Comparison of ENCODE assay signal across 13 cellular contexts in genomic region chr4:184170996-184171395, GRCh38. TPM values are rescaled to one million over a fixed set of nuclear protein-coding genes. Genes with fewer than 3 reads are reported as not detected.
A peak's percentile ranks its signal among the peaks of the same experiment; 100 is the strongest.
DNase-seq lines count a peak whose midpoint lies in the region; ATAC-seq, FAIRE-seq and TF ChIP-seq lines count a peak whose summit lies in the region.
"Had no signal": no experiment of that assay in that cellular context is flagged by ENCODE, and none has a peak within 500 bp of the region (broad histone marks: within the 10 kb centered on the region; RNA-seq: fewer than 3 reads in every experiment).

No MANE protein-coding gene starts in this region.

- ATAC-seq in activated naive CD8-positive, alpha-beta T cell treated with anti-CD3 and anti-CD28 coated beads, Interleukin-2, amount 50 U/mL, for 24 hours = peak; percentile 22
- no peak for ATAC-seq in GM21526 (IDR thresholded peaks at IDR 0.05; ENCODE audit: low FRiP score, unreplicated experiment)
- ATAC-seq in left colon = no peak
- ATAC-seq: left ventricle myocardium superior had no signal

- peak; percentile 92 for FAIRE-seq in urothelium cell line (lab: Jason Lieb, UNC)

- DNase-seq in activated naive CD8-positive, alpha-beta T cell treated with anti-CD3 and anti-CD28 coated beads, Interleukin-2, amount 50 U/mL, for 24 hours = no peak
- DNase-seq in activated naive CD8-positive, alpha-beta T cell treated with anti-CD3 and anti-CD28 coated beads for 36 hours = no peak
- DNase-seq in NCI-H524 (lab: John Stamatoyannopoulos, UW) (peak; percentile 58 to 85), epithelial cell of esophagus (ENCODE audit: low read depth) (peak; percentile 31), urothelium cell line (ENCODE audit: low spot score) (peak; percentile 72), thyroid gland (no peak), left colon (no peak)
- DNase-seq: left ventricle myocardium superior, NCI-H2227 treated with DMSO at 0.1 percent for 48 hours had no signal

- H3K27ac Mint-ChIP-seq in activated naive CD8-positive, alpha-beta T cell treated with anti-CD3 and anti-CD28 coated beads, Interleukin-2, amount 50 U/mL, for 24 hours = no peak overlapping the region
- H3K27ac Mint-ChIP-seq in activated naive CD8-positive, alpha-beta T cell treated with anti-CD3 and anti-CD28 coated beads for 36 hours = no peak overlapping the region
- H3K27ac Mint-ChIP-seq: activated CD8-positive, alpha-beta T cell treated with anti-CD3 and anti-CD28 coated beads for 36 hours; B cell had no signal

- H3K4me3 ChIP-seq in epithelial cell of esophagus (ENCODE audit: low read length) (no peak overlapping the region), thyroid gland (replicated peaks in 1 of 3) (no peak overlapping the region)
- H3K4me3 ChIP-seq: thoracic aorta had no signal

- no peaks in the 10 kb centered on the region for H3K36me3 ChIP-seq in thyroid gland
- H3K36me3 ChIP-seq: thoracic aorta had no signal

- TF ChIP-seq CTCF in epithelial cell of esophagus (IDR thresholded peaks at IDR 0.05; ENCODE audit: insufficient read depth, low read depth, low read length, missing control alignments) (no peak), thyroid gland (IDR thresholded peaks at IDR 0.05) (no peak)

- WGBS in thyroid gland, 2 donors = 44 to 63% methylated on average over 1 of the region's 1 CpG

- H3K9me3 Mint-ChIP-seq in activated naive CD8-positive, alpha-beta T cell treated with anti-CD3 and anti-CD28 coated beads, Interleukin-2, amount 50 U/mL, for 24 hours = no peaks in the 10 kb centered on the region
- no peaks in the 10 kb centered on the region for H3K9me3 Mint-ChIP-seq in activated naive CD8-positive, alpha-beta T cell treated with anti-CD3 and anti-CD28 coated beads for 36 hours
- H3K9me3 Mint-ChIP-seq: activated CD8-positive, alpha-beta T cell treated with anti-CD3 and anti-CD28 coated beads for 36 hours had no signal

- H3K27me3 ChIP-seq in thyroid gland = no peaks in the 10 kb centered on the region

- TF ChIP-seq POLR2A in thyroid gland (IDR thresholded peaks at IDR 0.05) = no peak

- intact Hi-C loops in thyroid gland (cut with DNase I) (no loop called here), left colon (cut with DNase I, micrococcal nuclease) (no loop called here)

- peaks cover 45% of the 10 kb centered on the region for H3K27me3 Mint-ChIP-seq in activated naive CD8-positive, alpha-beta T cell treated with anti-CD3 and anti-CD28 coated beads, Interleukin-2, amount 50 U/mL, for 24 hours
- H3K27me3 Mint-ChIP-seq in activated naive CD8-positive, alpha-beta T cell treated with anti-CD3 and anti-CD28 coated beads for 36 hours = peaks cover 65% of the 10 kb centered on the region

- H3K4me1 Mint-ChIP-seq in activated naive CD8-positive, alpha-beta T cell treated with anti-CD3 and anti-CD28 coated beads, Interleukin-2, amount 50 U/mL, for 24 hours = peaks cover 10% of the 10 kb centered on the region
- peaks cover 2% of the 10 kb centered on the region for H3K4me1 Mint-ChIP-seq in activated naive CD8-positive, alpha-beta T cell treated with anti-CD3 and anti-CD28 coated beads for 36 hours

- peaks cover 0 to 8% of the 10 kb centered on the region in 2 donors for H3K4me1 ChIP-seq in thyroid gland

- H3K4me3 Mint-ChIP-seq in activated naive CD8-positive, alpha-beta T cell treated with anti-CD3 and anti-CD28 coated beads, Interleukin-2, amount 50 U/mL, for 24 hours = no peak overlapping the region
- no peak overlapping the region for H3K4me3 Mint-ChIP-seq in activated naive CD8-positive, alpha-beta T cell treated with anti-CD3 and anti-CD28 coated beads for 36 hours
- H3K4me3 Mint-ChIP-seq: activated CD8-positive, alpha-beta T cell treated with anti-CD3 and anti-CD28 coated beads for 36 hours; B cell had no signal

- H3K27ac ChIP-seq in thyroid gland = no peak overlapping the region
- H3K27ac ChIP-seq: thoracic aorta had no signal

- H3K9me3 ChIP-seq in thyroid gland = no peaks in the 10 kb centered on the region
- H3K9me3 ChIP-seq: thoracic aorta had no signal

- H3K36me3 Mint-ChIP-seq in activated naive CD8-positive, alpha-beta T cell treated with anti-CD3 and anti-CD28 coated beads, Interleukin-2, amount 50 U/mL, for 24 hours (ENCODE audit: low read depth) = no peaks in the 10 kb centered on the region
- no peaks in the 10 kb centered on the region for H3K36me3 Mint-ChIP-seq in activated naive CD8-positive, alpha-beta T cell treated with anti-CD3 and anti-CD28 coated beads for 36 hours

RNA-seq across cellular contexts. Expression of gene ENPP6, which starts 46.7 kb away (rescaled TPM):
- total RNA-seq in activated naive CD8-positive, alpha-beta T cell treated with anti-CD3 and anti-CD28 coated beads for 36 hours = under 1 TPM; 0.26 to 0.45 TPM
- under 1 TPM in 1 of 4 donors, not detected in 3; 0.45 TPM for total RNA-seq in thyroid gland
- total RNA-seq in left colon = 1 to 10 TPM in 1 of 2 donors, under 1 TPM in 1; 0.24 to 1.5 TPM
- total RNA-seq: B cell, left ventricle myocardium superior had no signal

Comparison
In these comparisons a context has a peak if more than half of its experiments do, and no peak if none do; other contexts are left out.
1. DNase-seq: peak in NCI-H524 (2 of 2), epithelial cell of esophagus (single experiment) and urothelium cell line (single experiment); none in activated naive CD8-positive, alpha-beta T cell treated with anti-CD3 and anti-CD28 coated beads, Interleukin-2, amount 50 U/mL, for 24 hours (single experiment), activated naive CD8-positive, alpha-beta T cell treated with anti-CD3 and anti-CD28 coated beads for 36 hours (single experiment), thyroid gland (0 of 2) and left colon (0 of 2).